Comparison of ENCODE assay signal across 11 cellular contexts in the genomic region with DNA sequence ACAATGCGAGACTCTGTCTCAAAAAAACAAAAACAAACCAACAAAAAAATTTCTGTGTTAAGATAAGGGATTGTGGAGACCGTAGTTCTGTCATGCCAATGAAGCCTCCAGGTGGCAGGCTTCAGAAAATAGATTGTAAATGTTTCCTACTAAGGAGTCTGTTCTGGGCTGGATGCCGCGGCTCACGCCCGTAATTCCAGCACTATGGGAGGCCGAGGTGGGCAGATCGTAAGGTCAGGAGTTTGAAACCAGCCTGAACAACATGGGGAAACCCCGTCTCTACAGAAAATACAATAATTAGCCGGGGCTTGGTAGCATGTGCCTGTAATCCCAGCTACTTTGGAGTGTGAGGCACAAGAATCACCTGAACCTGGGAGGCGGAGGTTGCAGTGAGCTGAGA. TPM values are rescaled to one million over a fixed set of nuclear protein-coding genes. Genes with fewer than 3 reads are reported as not detected.
DNase-seq lines count a peak whose midpoint lies in the region; ATAC-seq and TF ChIP-seq lines count a peak whose summit lies in the region.
"Had no signal": no experiment of that assay in that cellular context is flagged by ENCODE, and none has a peak within 500 bp of the region (broad histone marks: within the 10 kb centered on the region; RNA-seq: fewer than 3 reads in every experiment).

No MANE protein-coding gene starts in this region.

- no peak overlapping the region for H3K27ac Mint-ChIP-seq in CD4-positive, CD25-positive, alpha-beta regulatory T cell
- H3K27ac Mint-ChIP-seq: stimulated activated effector memory CD8-positive, alpha-beta T cell treated with anti-CD3 and anti-CD28 coated beads, Interleukin-12 subunit alpha, Interleukin-12 subunit beta, amount 100 ng/mL, for 72 hours; T-helper 1 cell treated with Interleukin-12 subunit alpha and Interleukin-12 subunit beta and Interleukin-4 antibody, amounts not matched to agents 30 μg/mL and 1 μg/mL, for 36 hours had no signal

- H3K9me3 Mint-ChIP-seq in CD4-positive, CD25-positive, alpha-beta regulatory T cell, result no peaks in the 10 kb centered on the region
- H3K9me3 Mint-ChIP-seq: stimulated activated effector memory CD8-positive, alpha-beta T cell treated with anti-CD3 and anti-CD28 coated beads, Interleukin-12 subunit alpha, Interleukin-12 subunit beta, amount 100 ng/mL, for 72 hours; T-helper 1 cell treated with Interleukin-12 subunit alpha and Interleukin-12 subunit beta and Interleukin-4 antibody, amounts not matched to agents 30 μg/mL and 1 μg/mL, for 36 hours had no signal

- H3K4me3 ChIP-seq in CD4-positive, CD25-positive, alpha-beta regulatory T cell (ENCODE audit: low read depth, low read length), result no peak overlapping the region
- H3K4me3 ChIP-seq in HFF-Myc (replicated peaks; ENCODE audit: low read depth, low read length) (no peak overlapping the region), right lobe of liver (no peak overlapping the region)
- H3K4me3 ChIP-seq: mucosa of descending colon had no signal

- ATAC-seq in CD4-positive, CD25-positive, alpha-beta regulatory T cell (ENCODE audit: low read depth in 2 of 2), result no peak
- peak in 1 of 4 donors; percentile 34 for ATAC-seq in right lobe of liver
- no peak for ATAC-seq in HG03095 (IDR thresholded peaks at IDR 0.05; ENCODE audit: unreplicated experiment)
- ATAC-seq: mucosa of descending colon; stimulated activated effector memory CD8-positive, alpha-beta T cell treated with anti-CD3 and anti-CD28 coated beads, Interleukin-12 subunit alpha, Interleukin-12 subunit beta, amount 100 ng/mL, for 72 hours had no signal

- H3K27me3 Mint-ChIP-seq in CD4-positive, CD25-positive, alpha-beta regulatory T cell, result no peaks in the 10 kb centered on the region

- WGBS in right lobe of liver (ENCODE audit: insufficient coverage, low coverage, low lambda C conversion rate, missing lambda C conversion rate), result 85% methylated on average over 8 of the region's 11 CpGs

- intact Hi-C loops in right lobe of liver (cut with DNase I), result loop anchor here (10.0 kb wide), 1 partner anchor 93 kb away; no protein-coding TSS in a partner anchor

- peaks cover 0 to 24% (median 7%) of the 10 kb centered on the region in 4 donors for H3K4me1 Mint-ChIP-seq in CD4-positive, CD25-positive, alpha-beta regulatory T cell

- DNase-seq in CD4-positive, CD25-positive, alpha-beta regulatory T cell, result peak in 1 of 3 donors; percentile 8
- DNase-seq in HFF-Myc (ENCODE audit: extremely low read depth, low read depth), result no peak
- peak; percentile 51 for DNase-seq in amniotic epithelial cell (ENCODE audit: low read depth)
- DNase-seq in right lobe of liver, result no peak
- no peak for DNase-seq in HCEC 1CT
- no peak for DNase-seq in stimulated activated CD4-positive, alpha-beta T cell treated with anti-CD3 and anti-CD28 coated beads, Interleukin-4, amount 100 ng/mL, for 4 hours
- DNase-seq in activated T-cell treated with anti-CD3 and anti-CD28 coated beads for 4 hours, result no peak

- no peaks in the 10 kb centered on the region for H3K36me3 ChIP-seq in CD4-positive, CD25-positive, alpha-beta regulatory T cell (ENCODE audit: control insufficient read depth, insufficient read depth, low read length)
- no peaks in the 10 kb centered on the region for H3K36me3 ChIP-seq in right lobe of liver

- TF ChIP-seq CTCF in HFF-Myc (IDR thresholded peaks at IDR 0.05; ENCODE audit: low read depth, low read length, missing control alignments) (peak; percentile 27), right lobe of liver (IDR thresholded peaks at IDR 0.05) (peak in 3 of 4 donors; percentile 27 to 36 (median 32))

- peak overlapping the region in 3 of 4 donors; percentile 21 to 31 (median 26) for H3K4me3 Mint-ChIP-seq in CD4-positive, CD25-positive, alpha-beta regulatory T cell
- H3K4me3 Mint-ChIP-seq: stimulated activated effector memory CD8-positive, alpha-beta T cell treated with anti-CD3 and anti-CD28 coated beads, Interleukin-12 subunit alpha, Interleukin-12 subunit beta, amount 100 ng/mL, for 72 hours; T-helper 1 cell treated with Interleukin-12 subunit alpha and Interleukin-12 subunit beta and Interleukin-4 antibody, amounts not matched to agents 30 μg/mL and 1 μg/mL, for 36 hours had no signal

- peaks cover 12% of the 10 kb centered on the region for H3K4me1 ChIP-seq in CD4-positive, CD25-positive, alpha-beta regulatory T cell (ENCODE audit: control insufficient read depth, insufficient read depth, low read length, poor library complexity, severe bottlenecking)
- peaks cover 0 to 6% (median 2%) of the 10 kb centered on the region in 4 donors for H3K4me1 ChIP-seq in right lobe of liver

- H3K36me3 Mint-ChIP-seq in CD4-positive, CD25-positive, alpha-beta regulatory T cell, result no peaks in the 10 kb centered on the region

- H3K9me3 ChIP-seq in CD4-positive, CD25-positive, alpha-beta regulatory T cell (ENCODE audit: control insufficient read depth in 2 of 2, low read length in 2 of 2), result no peaks in the 10 kb centered on the region
- no peaks in the 10 kb centered on the region for H3K9me3 ChIP-seq in right lobe of liver
- H3K9me3 ChIP-seq: mucosa of descending colon had no signal

- no peak overlapping the region for H3K27ac ChIP-seq in CD4-positive, CD25-positive, alpha-beta regulatory T cell (ENCODE audit: insufficient read depth, low read length, poor library complexity, severe bottlenecking)
- no peak overlapping the region for H3K27ac ChIP-seq in right lobe of liver

- no peaks in the 10 kb centered on the region for H3K27me3 ChIP-seq in CD4-positive, CD25-positive, alpha-beta regulatory T cell (ENCODE audit: control insufficient read depth, insufficient read depth, low read length)
- no peaks in the 10 kb centered on the region for H3K27me3 ChIP-seq in right lobe of liver

- no peak for TF ChIP-seq POLR2A in right lobe of liver (IDR thresholded peaks at IDR 0.05)

RNA-seq across cellular contexts. Expression of gene SNX29, which starts 4.4 kb away (rescaled TPM):
- total RNA-seq in CD4-positive, CD25-positive, alpha-beta regulatory T cell, result 32.9 TPM
- polyA plus RNA-seq in CD4-positive, CD25-positive, alpha-beta regulatory T cell, result 10 to 100 TPM in 3 of 4 donors, 1 to 10 TPM in 1; 9.2 to 13.5 (median 11.7) TPM
- total RNA-seq in right lobe of liver, result 1 to 10 TPM; 5.1 to 9.8 (median 8.1) TPM

RNA-seq across cellular contexts. Expression of gene TNFRSF17, which starts 7.1 kb away (rescaled TPM):
- total RNA-seq in CD4-positive, CD25-positive, alpha-beta regulatory T cell, result not detected
- polyA plus RNA-seq in CD4-positive, CD25-positive, alpha-beta regulatory T cell, result not detected
- total RNA-seq in right lobe of liver, result under 1 TPM in 1 of 6 experiments, not detected in 5; 0.44 TPM

RNA-seq across cellular contexts. Expression of gene NPIPB2, which starts 30.3 kb away (rescaled TPM):
- 17.5 TPM for total RNA-seq in CD4-positive, CD25-positive, alpha-beta regulatory T cell
- polyA plus RNA-seq in CD4-positive, CD25-positive, alpha-beta regulatory T cell, result 1 to 10 TPM in 1 of 4 donors, under 1 TPM in 2, not detected in 1; 0.44 to 3.7 (median 0.78) TPM
- total RNA-seq in right lobe of liver, result 10 to 100 TPM in 1 of 6 experiments, 1 to 10 TPM in 5; 2.1 to 10.2 (median 4.2) TPM

RNA-seq across cellular contexts. Expression of gene GSPT1, which starts 56.4 kb away (rescaled TPM):
- total RNA-seq in CD4-positive, CD25-positive, alpha-beta regulatory T cell, result 177 TPM
- 100 to 1,000 TPM in 2 of 4 donors, 10 to 100 TPM in 2; 93.2 to 103 (median 100) TPM for polyA plus RNA-seq in CD4-positive, CD25-positive, alpha-beta regulatory T cell
- 10 to 100 TPM; 47.9 to 75.9 (median 50.6) TPM for total RNA-seq in right lobe of liver
